8 cellular contexts compared by ENCODE assay signal in the genomic region with DNA sequence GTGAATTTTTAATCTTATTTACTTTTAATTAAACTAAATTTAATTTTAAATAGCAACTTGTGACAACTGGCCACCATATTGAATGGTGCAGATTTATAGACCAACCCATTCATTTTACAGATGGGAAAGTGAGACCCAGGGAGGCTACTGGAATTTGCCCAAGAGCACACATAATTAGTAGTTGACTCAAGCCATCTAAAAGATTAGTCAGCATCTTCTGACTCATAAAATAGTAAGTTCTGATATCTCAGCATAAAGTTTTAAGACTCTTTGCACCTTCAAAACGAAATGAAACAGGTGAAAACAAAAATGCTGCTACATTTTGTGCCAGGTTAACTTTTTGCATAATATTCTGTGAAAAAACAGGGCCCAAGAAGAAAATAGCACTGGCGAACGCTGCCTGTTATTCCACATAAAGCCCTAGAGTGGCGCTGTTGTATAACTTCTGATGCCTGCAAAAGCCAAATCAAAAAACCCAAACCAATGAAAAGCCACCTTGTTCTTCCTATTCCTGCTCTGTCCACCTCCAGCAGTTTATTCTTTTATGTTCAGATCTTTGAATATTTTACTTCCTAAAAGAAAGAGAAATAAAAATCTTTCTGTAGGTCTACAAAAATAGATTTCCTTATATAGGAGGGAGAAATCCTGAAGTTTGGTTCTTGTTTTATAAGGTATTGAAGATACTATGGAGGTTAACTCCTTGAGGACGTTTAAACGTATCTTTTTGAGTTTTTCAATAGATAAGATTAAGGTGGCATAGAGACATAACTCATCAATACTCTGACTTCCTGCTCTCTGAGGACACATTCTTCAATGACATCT.
DNase-seq lines count a peak whose midpoint lies in the region; ATAC-seq and TF ChIP-seq lines count a peak whose summit lies in the region.

No MANE protein-coding gene starts in this region.

- ATAC-seq in GM21390 (IDR thresholded peaks at IDR 0.05; ENCODE audit: unreplicated experiment) (peak; percentile 43), HG02840 (IDR thresholded peaks at IDR 0.05; ENCODE audit: low FRiP score, unreplicated experiment) (no peak)
- ATAC-seq in stimulated activated naive CD8-positive, alpha-beta T cell treated with anti-CD3 and anti-CD28 coated beads, Interleukin-15, amount 100 ng/mL, for 72 hours: no peak

- no peaks in the 10 kb centered on the region for H3K9me3 Mint-ChIP-seq in stimulated activated naive CD8-positive, alpha-beta T cell treated with anti-CD3 and anti-CD28 coated beads, Interleukin-15, amount 100 ng/mL, for 72 hours

- peaks cover 8% of the 10 kb centered on the region for H3K27me3 Mint-ChIP-seq in stimulated activated naive CD8-positive, alpha-beta T cell treated with anti-CD3 and anti-CD28 coated beads, Interleukin-15, amount 100 ng/mL, for 72 hours

- DNase-seq in NCI-H1048 (lab: John Stamatoyannopoulos, UW) (peak; percentile 6), SHP77 treated with DMSO at 0.1 percent for 48 hours (lab: John Stamatoyannopoulos, UW) (peak; percentile 20), fibroblast of the conjunctiva (ENCODE audit: low read depth) (peak; percentile 41), retina (peak; percentile 65)
- DNase-seq in stimulated activated naive CD8-positive, alpha-beta T cell treated with anti-CD3 and anti-CD28 coated beads, Interleukin-15, amount 100 ng/mL, for 72 hours: no peak

- no peak overlapping the region for H3K4me3 Mint-ChIP-seq in stimulated activated naive CD8-positive, alpha-beta T cell treated with anti-CD3 and anti-CD28 coated beads, Interleukin-15, amount 100 ng/mL, for 72 hours

- H3K27ac ChIP-seq in C4-2B: no peak overlapping the region

- no peaks in the 10 kb centered on the region for H3K4me1 Mint-ChIP-seq in stimulated activated naive CD8-positive, alpha-beta T cell treated with anti-CD3 and anti-CD28 coated beads, Interleukin-15, amount 100 ng/mL, for 72 hours

- peak; percentile 92 for TF ChIP-seq CTCF in C4-2B (conservative IDR thresholded peaks at IDR 0.05)

- H3K27ac Mint-ChIP-seq in stimulated activated naive CD8-positive, alpha-beta T cell treated with anti-CD3 and anti-CD28 coated beads, Interleukin-15, amount 100 ng/mL, for 72 hours: no peak overlapping the region

Comparison
In these comparisons a context has a peak if more than half of its experiments do, and no peak if none do; other contexts are left out.
1. DNase-seq: peak in NCI-H1048 (single experiment), SHP77 treated with DMSO at 0.1 percent for 48 hours (single experiment), fibroblast of the conjunctiva (single experiment) and retina (single experiment); none in stimulated activated naive CD8-positive, alpha-beta T cell treated with anti-CD3 and anti-CD28 coated beads, Interleukin-15, amount 100 ng/mL, for 72 hours (0 of 2).